In the genomic region with DNA sequence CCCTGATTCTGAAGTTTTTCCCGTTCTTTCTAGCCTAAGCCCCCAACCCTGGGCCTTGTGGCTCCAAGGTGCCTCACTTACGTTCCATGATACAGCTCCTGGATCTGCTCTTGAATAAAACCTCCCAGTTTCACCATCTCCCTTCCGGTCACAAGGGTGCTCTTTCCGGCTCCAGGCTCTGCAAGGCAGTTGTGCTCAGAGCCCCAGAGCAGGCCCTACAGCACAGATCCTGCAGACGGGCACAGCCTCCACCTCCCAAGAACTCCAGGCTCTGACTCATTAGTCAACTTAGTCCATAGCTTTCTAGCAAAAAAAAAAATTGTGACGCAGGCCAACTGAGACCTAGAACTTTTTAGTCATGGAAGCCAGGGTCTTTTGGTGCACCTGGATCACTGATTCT, we compare ENCODE assay signal across 33 cellular contexts. TPM values are rescaled to one million over a fixed set of nuclear protein-coding genes. Genes with fewer than 3 reads are reported as not detected.
DNase-seq lines count a peak whose midpoint lies in the region; ATAC-seq, FAIRE-seq and TF ChIP-seq lines count a peak whose summit lies in the region.
"Had no signal": no experiment of that assay in that cellular context is flagged by ENCODE, and none has a peak within 500 bp of the region (broad histone marks: within the 10 kb centered on the region; RNA-seq: fewer than 3 reads in every experiment).

No MANE protein-coding gene starts in this region.

- no peak for DNase-seq in HepG2 (ENCODE audit: low spot score)
- no peak for DNase-seq in right lobe of liver
- peak; percentile 79 for DNase-seq in MV-4-11 (lab: John Stamatoyannopoulos, UW)
- peak; percentile 30 for DNase-seq in amniotic epithelial cell (ENCODE audit: low read depth)
- no peak for DNase-seq in upper lobe of right lung
- no peak for DNase-seq in DMS 273 treated with DMSO at 0.1 percent for 48 hours (lab: John Stamatoyannopoulos, UW)
- no peak for DNase-seq in CD8-positive, alpha-beta T cell
- DNase-seq: activated CD4-positive, alpha-beta T cell treated with anti-CD3 and anti-CD28 coated beads for 4 hours; activated naive CD4-positive, alpha-beta T cell treated with Interleukin-2 at 50 U/mL for 16 hours; activated T-cell treated with anti-CD3 and anti-CD28 coated beads, Interleukin-2, amount 50 U/mL, for 72 hours; BE2C; brain microvascular endothelial cell; effector memory CD8-positive, alpha-beta T cell; foreskin melanocyte; left cardiac atrium; naive B cell; NCI-H1092 treated with DMSO at 0.1 percent for 48 hours; NCI-H2029; NCI-H2227 treated with DMSO at 0.1 percent for 48 hours; NCI-H774; SHP77 treated with DMSO at 0.1 percent for 48 hours; stimulated activated naive CD4-positive, alpha-beta T cell treated with Interleukin-2 at 50 U/mL for 16 hours; T-helper 1 cell; testis had no signal

- POLR2A ChIA-PET in HepG2 (lab: Yijun Ruan, JAX), result interaction anchor here (1.0 to 2.4 kb wide), 3 partner anchors 8 to 43 kb away, joined by 3 to 7 read pairs (median 3); a partner anchor contains a TSS
- POLR2A ChIA-PET in CD8-positive, alpha-beta T cell (lab: Charles Lee), result no interaction called here

- TF ChIP-seq POLR2A in HepG2 (IDR thresholded peaks at IDR 0.05; ENCODE audit: insufficient read depth in 1 of 2, low read depth in 2 of 2, low read length in 2 of 2), result no peak
- no peak for TF ChIP-seq POLR2A in right lobe of liver (IDR thresholded peaks at IDR 0.05)

- H3K4me1 ChIP-seq in HepG2 (ENCODE audit: insufficient read depth, low read length) (peaks cover 35% of the 10 kb centered on the region), right lobe of liver (no peaks in the 10 kb centered on the region), upper lobe of right lung (peaks cover 9% of the 10 kb centered on the region)
- H3K4me1 ChIP-seq in CD8-positive, alpha-beta T cell (ENCODE audit: insufficient read depth, low read length), result peaks cover 13% of the 10 kb centered on the region
- H3K4me1 ChIP-seq: A549, adrenal gland, BE2C, esophagus muscularis mucosa, testis, vagina had no signal

- no peak overlapping the region for H3K27ac ChIP-seq in HepG2 (ENCODE audit: extremely low read length, insufficient read depth, low read length)
- H3K27ac ChIP-seq in right lobe of liver, result no peak overlapping the region
- no peak overlapping the region for H3K27ac ChIP-seq in upper lobe of right lung
- no peak overlapping the region for H3K27ac ChIP-seq in CD8-positive, alpha-beta T cell (ENCODE audit: low read depth, low read length)
- H3K27ac ChIP-seq: A549, brain microvascular endothelial cell, esophagus muscularis mucosa, KMS-11, testis, vagina had no signal

- intact Hi-C loops in HepG2 (cut with micrococcal nuclease; ENCODE audit: unreplicated experiment) (no loop called here), right lobe of liver (cut with DNase I) (no loop called here), upper lobe of right lung (cut with DNase I) (no loop called here)
- intact Hi-C loops in CD8-positive, alpha-beta T cell (cut with DNase I, micrococcal nuclease), result no loop called here

- H3K9me3 ChIP-seq in HepG2 (ENCODE audit: low read length), result peaks cover 5% of the 10 kb centered on the region
- no peaks in the 10 kb centered on the region for H3K9me3 ChIP-seq in right lobe of liver
- H3K9me3 ChIP-seq in upper lobe of right lung, result peaks cover 3% of the 10 kb centered on the region
- H3K9me3 ChIP-seq in CD8-positive, alpha-beta T cell (ENCODE audit: low read length), result no peaks in the 10 kb centered on the region
- H3K9me3 ChIP-seq: adrenal gland, BE2C, testis, vagina had no signal

- peaks cover 4% of the 10 kb centered on the region for H3K9me3 Mint-ChIP-seq in CD8-positive, alpha-beta T cell

- H3K36me3 ChIP-seq in HepG2 (replicated peaks in 1 of 2; ENCODE audit: control insufficient read depth in 1 of 2, insufficient read depth in 2 of 2, low read length in 2 of 2) (no peaks in the 10 kb centered on the region), right lobe of liver (no peaks in the 10 kb centered on the region), upper lobe of right lung (no peaks in the 10 kb centered on the region)
- H3K36me3 ChIP-seq in CD8-positive, alpha-beta T cell (ENCODE audit: insufficient read depth, low read length), result no peaks in the 10 kb centered on the region
- H3K36me3 ChIP-seq: adrenal gland, BE2C, brain microvascular endothelial cell, esophagus muscularis mucosa, vagina had no signal

- TF ChIP-seq CTCF in HepG2 (CRISPR knock-in tag; IDR thresholded peaks at IDR 0.05) (no peak), right lobe of liver (IDR thresholded peaks at IDR 0.05) (no peak), upper lobe of right lung (IDR thresholded peaks at IDR 0.05) (no peak)
- TF ChIP-seq CTCF in CD8-positive, alpha-beta T cell (IDR thresholded peaks at IDR 0.05), result no peak

- ATAC-seq in HepG2 (no peak), right lobe of liver (no peak), upper lobe of right lung (peak; percentile 78), GM21515 (IDR thresholded peaks at IDR 0.05; ENCODE audit: unreplicated experiment) (no peak)
- no peak for ATAC-seq in CD8-positive, alpha-beta T cell
- ATAC-seq: activated T-cell treated with anti-CD3 and anti-CD28 coated beads, Interleukin-2, amount 50 U/mL, for 72 hours; effector memory CD8-positive, alpha-beta T cell had no signal

- CTCF ChIA-PET in HepG2 (lab: Yijun Ruan, JAX; ENCODE audit: low intra/inter-chr PET ratio, low total read pairs), result no interaction called here
- CTCF ChIA-PET in CD8-positive, alpha-beta T cell (lab: Charles Lee), result interaction anchor here (0.7 to 3.8 kb wide), 2 partner anchors 23 to 148 kb away, joined by 3 to 15 read pairs; no protein-coding TSS in a partner anchor

- H3K79me2 ChIP-seq in HepG2 (ENCODE audit: insufficient read depth, low read length), result no peaks in the 10 kb centered on the region

- H4K20me1 ChIP-seq in HepG2 (ENCODE audit: insufficient read depth, low read length), result no peaks in the 10 kb centered on the region

- H3K4me3 ChIP-seq in HepG2 (replicated peaks in 1 of 3; ENCODE audit: insufficient read depth in 1 of 3, low read depth in 2 of 3, low read length in 3 of 3) (no peak overlapping the region), right lobe of liver (no peak overlapping the region), upper lobe of right lung (no peak overlapping the region)
- no peak overlapping the region for H3K4me3 ChIP-seq in CD8-positive, alpha-beta T cell (ENCODE audit: low read depth, low read length)
- H3K4me3 ChIP-seq: A549, adrenal gland, esophagus muscularis mucosa, testis, vagina had no signal

- peaks cover 15% of the 10 kb centered on the region for H3K27me3 Mint-ChIP-seq in CD8-positive, alpha-beta T cell (ENCODE audit: low read depth)

- 54% methylated on average over 6 of the region's 6 CpGs for WGBS in HepG2 (ENCODE audit: low lambda C conversion rate)
- WGBS in right lobe of liver (ENCODE audit: insufficient coverage, low coverage, low lambda C conversion rate, missing lambda C conversion rate), result 64% methylated on average over 4 of the region's 6 CpGs

- no peak for TF ChIP-seq RAD21 in HepG2 (CRISPR knock-in tag; IDR thresholded peaks at IDR 0.05)

- H3K9ac ChIP-seq in HepG2 (ENCODE audit: insufficient read depth, low read depth, low read length), result no peak overlapping the region
- H3K9ac ChIP-seq: KMS-11 had no signal

- H3K4me1 Mint-ChIP-seq in CD8-positive, alpha-beta T cell (ENCODE audit: low read depth), result peaks cover 16% of the 10 kb centered on the region

- no peak overlapping the region for H3K4me2 ChIP-seq in HepG2 (ENCODE audit: low read depth, low read length)
- H3K4me2 ChIP-seq: A549, KMS-11 had no signal

- in situ Hi-C loops in HepG2 (cut with HindIII; ENCODE audit: extremely low pct_ligation_motif_present, low pct_unique_long_range_greater_than_20kb), result no loop called here

- H2AFZ ChIP-seq in HepG2 (ENCODE audit: low read length), result no peak overlapping the region

- BruUV-seq in HepG2 (replicated peaks; lab: Mats Ljungman, UMichigan), result no TSS peak

- peaks cover 5 to 21% of the 10 kb centered on the region in 2 experiments; a peak in 4 of 5 replicates for H3K27me3 ChIP-seq in HepG2 (ENCODE audit: control insufficient read depth in 1 of 2, insufficient read depth in 2 of 2, low read length in 2 of 2)
- H3K27me3 ChIP-seq in right lobe of liver, result no peaks in the 10 kb centered on the region
- no peaks in the 10 kb centered on the region for H3K27me3 ChIP-seq in upper lobe of right lung
- no peaks in the 10 kb centered on the region for H3K27me3 ChIP-seq in CD8-positive, alpha-beta T cell (ENCODE audit: insufficient read depth, low read length)
- H3K27me3 ChIP-seq: adrenal gland, BE2C, brain microvascular endothelial cell, testis, vagina had no signal

- no peak overlapping the region for H3K4me3 Mint-ChIP-seq in CD8-positive, alpha-beta T cell
- H3K4me3 Mint-ChIP-seq: activated T-cell treated with anti-CD3 and anti-CD28 coated beads, Interleukin-2, amount 50 U/mL, for 72 hours; naive B cell had no signal

- H3K36me3 Mint-ChIP-seq in CD8-positive, alpha-beta T cell, result no peaks in the 10 kb centered on the region

- no peak for FAIRE-seq in HepG2 (lab: Jason Lieb, UNC)
- FAIRE-seq: A549, colon had no signal

- no peak overlapping the region for H3K27ac Mint-ChIP-seq in CD8-positive, alpha-beta T cell
- H3K27ac Mint-ChIP-seq: activated T-cell treated with anti-CD3 and anti-CD28 coated beads, Interleukin-2, amount 50 U/mL, for 72 hours; naive B cell had no signal

- TF ChIP-seq EP300 in HepG2 (IDR thresholded peaks at IDR 0.05; ENCODE audit: low read depth in 2 of 2, low read length in 2 of 2) (no peak), HepG2 (CRISPR knock-in tag; IDR thresholded peaks at IDR 0.05; ENCODE audit: borderline replicate concordance) (no peak)

RNA-seq across cellular contexts. Expression of a gene that starts 33.9 kb away (rescaled TPM):
- total RNA-seq in HepG2 (2016; rRNA removed; fragmentation: Illumina TruSeq; extraction: Trizol) (0.41 and 2.2 TPM in 2 replicates), right lobe of liver (not detected), upper lobe of right lung (1.1 TPM)
- 2.6 and 2.7 TPM in 2 replicates for total RNA-seq in HepG2 (2016; cell fraction: cytosol; rRNA removed; fragmentation: Illumina TruSeq; extraction: Trizol; ENCODE audit: low read depth)
- 0.51 and 1.7 TPM in 2 replicates for total RNA-seq in HepG2 (2016; cell fraction: insoluble cytoplasmic fraction; rRNA removed; fragmentation: Illumina TruSeq; extraction: Trizol)
- 1.5 and 1.7 TPM in 2 replicates for total RNA-seq in HepG2 (2016; cell fraction: membrane; rRNA removed; fragmentation: Illumina TruSeq; extraction: Trizol)
- total RNA-seq in HepG2 (2016; cell fraction: nucleus; rRNA removed; fragmentation: Illumina TruSeq; extraction: Trizol), result 1.7 and 2.4 TPM in 2 replicates
- 1.1 TPM in 2 replicates for polyA plus RNA-seq in HepG2 (2011; rRNA removed)
- 0.85 and 1.0 TPM in 2 replicates for polyA plus RNA-seq in HepG2 (2011; cell fraction: cytosol; rRNA removed)
- polyA plus RNA-seq in HepG2 (2011; cell fraction: nucleus; rRNA removed), result 4.6 and 6.0 TPM in 2 replicates
- polyA plus RNA-seq in HepG2 (2012), result 0.63 and 0.66 TPM in 2 replicates
- polyA plus RNA-seq in HepG2 (2016; cell fraction: cytosol; fragmentation: Illumina TruSeq; extraction: Trizol; ENCODE audit: low read depth), result 2.1 and 2.7 TPM in 2 replicates
- polyA plus RNA-seq in HepG2 (2016; cell fraction: insoluble cytoplasmic fraction; fragmentation: Illumina TruSeq; extraction: Trizol; ENCODE audit: low read depth), result 1.1 and 1.2 TPM in 2 replicates
- polyA plus RNA-seq in HepG2 (2016; cell fraction: membrane; fragmentation: Illumina TruSeq; extraction: Trizol; ENCODE audit: low read depth), result 2.4 and 2.6 TPM in 2 replicates
- polyA plus RNA-seq in HepG2 (2016; cell fraction: nucleus; fragmentation: Illumina TruSeq; extraction: Trizol; ENCODE audit: insufficient read depth, low read depth), result 5.9 and 6.0 TPM in 2 replicates
- 1.7 TPM in 1 of 2 replicates, not detected in the other for polyA minus RNA-seq in HepG2 (2011; rRNA and poly(A)+ RNA removed; ENCODE audit: low replicate concordance)
- polyA minus RNA-seq in HepG2 (2011; cell fraction: cytosol; rRNA and poly(A)+ RNA removed), result 0.35 and 0.40 TPM in 2 replicates
- polyA minus RNA-seq in HepG2 (2011; cell fraction: nucleus; rRNA and poly(A)+ RNA removed), result 0.62 and 0.64 TPM in 2 replicates
- total RNA-seq in CD8-positive, alpha-beta T cell, result not detected
- total RNA-seq: activated T-cell treated with anti-CD3 and anti-CD28 coated beads, Interleukin-2, amount 50 U/mL, for 72 hours; esophagus muscularis mucosa; HT-29; osteocyte had no signal

RNA-seq across cellular contexts. Expression of a gene that starts 42.8 kb away (rescaled TPM):
- total RNA-seq in HepG2 (2016; rRNA removed; fragmentation: Illumina TruSeq; extraction: Trizol) (99.9 and 103 TPM in 2 replicates), right lobe of liver (100 to 1,000 TPM in 4 of 6 experiments, 10 to 100 TPM in 2; 53.9 to 163 (median 119) TPM), upper lobe of right lung (59.1 TPM)
- total RNA-seq in HepG2 (2016; cell fraction: cytosol; rRNA removed; fragmentation: Illumina TruSeq; extraction: Trizol; ENCODE audit: low read depth), result 28.5 and 32.0 TPM in 2 replicates
- 99.3 and 101 TPM in 2 replicates for total RNA-seq in HepG2 (2016; cell fraction: insoluble cytoplasmic fraction; rRNA removed; fragmentation: Illumina TruSeq; extraction: Trizol)
- 88.0 and 107 TPM in 2 replicates for total RNA-seq in HepG2 (2016; cell fraction: membrane; rRNA removed; fragmentation: Illumina TruSeq; extraction: Trizol)
- total RNA-seq in HepG2 (2016; cell fraction: nucleus; rRNA removed; fragmentation: Illumina TruSeq; extraction: Trizol), result 47.4 and 51.4 TPM in 2 replicates
- 24.8 and 35.0 TPM in 2 replicates for polyA plus RNA-seq in HepG2 (2011; rRNA removed)
- 40.5 and 42.6 TPM in 2 replicates for polyA plus RNA-seq in HepG2 (2011; cell fraction: cytosol; rRNA removed)
- 17.3 and 19.3 TPM in 2 replicates for polyA plus RNA-seq in HepG2 (2011; cell fraction: nucleus; rRNA removed)
- polyA plus RNA-seq in HepG2 (2012), result 22.3 and 27.0 TPM in 2 replicates
- polyA plus RNA-seq in HepG2 (2016; cell fraction: cytosol; fragmentation: Illumina TruSeq; extraction: Trizol; ENCODE audit: low read depth), result 23.5 and 27.9 TPM in 2 replicates
- polyA plus RNA-seq in HepG2 (2016; cell fraction: insoluble cytoplasmic fraction; fragmentation: Illumina TruSeq; extraction: Trizol; ENCODE audit: low read depth), result 121 and 123 TPM in 2 replicates
- 68.7 and 77.8 TPM in 2 replicates for polyA plus RNA-seq in HepG2 (2016; cell fraction: membrane; fragmentation: Illumina TruSeq; extraction: Trizol; ENCODE audit: low read depth)
- 76.4 and 86.3 TPM in 2 replicates for polyA plus RNA-seq in HepG2 (2016; cell fraction: nucleus; fragmentation: Illumina TruSeq; extraction: Trizol; ENCODE audit: insufficient read depth, low read depth)
- 4.5 and 45.0 TPM in 2 replicates for polyA minus RNA-seq in HepG2 (2011; rRNA and poly(A)+ RNA removed; ENCODE audit: low replicate concordance)
- 25.4 and 32.4 TPM in 2 replicates for polyA minus RNA-seq in HepG2 (2011; cell fraction: cytosol; rRNA and poly(A)+ RNA removed)
- 15.6 and 18.2 TPM in 2 replicates for polyA minus RNA-seq in HepG2 (2011; cell fraction: nucleus; rRNA and poly(A)+ RNA removed)
- total RNA-seq in CD8-positive, alpha-beta T cell, result 1 to 10 TPM; 1.7 to 1.9 TPM

Comparison
In these comparisons a context has a peak if more than half of its experiments do, and no peak if none do; other contexts are left out.
1. DNase-seq: peak in MV-4-11 (single experiment) and amniotic epithelial cell (single experiment); none in HepG2 (single experiment), right lobe of liver (0 of 3), upper lobe of right lung (single experiment), DMS 273 treated with DMSO at 0.1 percent for 48 hours (single experiment) and CD8-positive, alpha-beta T cell (0 of 7).
2. RNA of a gene that starts 42.8 kb away (total RNA-seq): 53.9 to 163 TPM in right lobe of liver, 28.5 to 107 TPM in HepG2 and 59.1 TPM in upper lobe of right lung (single experiment); 1.7 to 1.9 TPM in CD8-positive, alpha-beta T cell; every median in the first group is over 10 times any median in the second.